ENCODE assay signal across 12 cellular contexts in genomic region chr1:16174886-16175598, GRCh38. TPM values are rescaled to one million over a fixed set of nuclear protein-coding genes. Genes with fewer than 3 reads are reported as not detected.
A peak's percentile ranks its signal among the peaks of the same experiment; 100 is the strongest.
DNase-seq lines count a peak whose midpoint lies in the region; ATAC-seq and TF ChIP-seq lines count a peak whose summit lies in the region.
"Had no signal": no experiment of that assay in that cellular context is flagged by ENCODE, and none has a peak within 500 bp of the region (broad histone marks: within the 10 kb centered on the region; RNA-seq: fewer than 3 reads in every experiment).

No MANE protein-coding gene starts in this region.

- no peaks in the 10 kb centered on the region for H3K36me3 ChIP-seq in GM23338 (ENCODE audit: insufficient read depth)
- H3K36me3 ChIP-seq in skeletal muscle tissue (ENCODE audit: control insufficient read depth in 3 of 3, insufficient read depth in 3 of 3, low read length in 3 of 3): no peaks in the 10 kb centered on the region

- H3K27ac ChIP-seq in GM23338 (ENCODE audit: low read depth) (no peak overlapping the region), layer of hippocampus (ENCODE audit: low read depth, low read length) (peak overlapping the region; percentile 83), skeletal muscle tissue (ENCODE audit: low read depth, low read length) (peak overlapping the region; percentile 80)

- no peaks in the 10 kb centered on the region for H4K20me1 ChIP-seq in GM23338 (replicated peaks; ENCODE audit: insufficient read depth)

- no peaks in the 10 kb centered on the region for H3K36me3 Mint-ChIP-seq in GM23338 (ENCODE audit: low read depth)

- H3K4me1 ChIP-seq in GM23338 (ENCODE audit: insufficient read depth) (no peaks in the 10 kb centered on the region; the same call in 1 of the 2 replicates), skeletal muscle tissue (ENCODE audit: control insufficient read depth in 3 of 3, insufficient read depth in 3 of 3, low read length in 3 of 3) (peaks cover 33 to 50% (median 33%) of the 10 kb centered on the region in 3 donors)

- H3K4me3 Mint-ChIP-seq in GM23338: no peak overlapping the region
- H3K4me3 Mint-ChIP-seq: CD4-positive, alpha-beta T cell had no signal

- H3K4me3 ChIP-seq in GM23338 (no peak overlapping the region), skeletal muscle tissue (ENCODE audit: low read length in 3 of 3) (no peak overlapping the region)

- H3K4me2 ChIP-seq in GM23338: no peak overlapping the region

- no peak for DNase-seq in GM23338 (ENCODE audit: low spot score)
- DNase-seq in astrocyte of the hippocampus (ENCODE audit: low read depth, low spot score): peak; percentile 67
- DNase-seq in stimulated activated CD4-positive, alpha-beta T cell treated with anti-CD3 and anti-CD28 coated beads, Interleukin-4, amount 100 ng/mL, for 1 hour: no peak
- no peak for DNase-seq in cerebellar cortex (ENCODE audit: low spot score)
- DNase-seq in NCI-H446 treated with DMSO at 0.1 percent for 48 hours (lab: John Stamatoyannopoulos, UW): no peak
- no peak for DNase-seq in NCI-H1105 treated with DMSO at 0.1 percent for 48 hours (lab: John Stamatoyannopoulos, UW)
- DNase-seq: activated T-cell treated with anti-CD3 and anti-CD28 coated beads for 4 hours; CD4-positive, alpha-beta T cell; central memory CD4-positive, alpha-beta T cell; NK-92 treated with Interleukin-12 subunit alpha and Interleukin-12 subunit beta, amount 100 ng/mL, for 24 hours had no signal

- H3K9me2 ChIP-seq in GM23338 (ENCODE audit: insufficient read depth): no peaks in the 10 kb centered on the region

- peak overlapping the region; percentile 78; the same call in 1 of the 2 replicates for H3K27ac Mint-ChIP-seq in GM23338
- H3K27ac Mint-ChIP-seq: CD4-positive, alpha-beta T cell had no signal

- H3K9ac ChIP-seq in skeletal muscle tissue (ENCODE audit: low read depth in 1 of 3, low read length in 3 of 3): peak overlapping the region in 1 of 3 donors; percentile 16

- H3K9me3 Mint-ChIP-seq in GM23338: no peaks in the 10 kb centered on the region
- H3K9me3 Mint-ChIP-seq: CD4-positive, alpha-beta T cell had no signal

- no peaks in the 10 kb centered on the region for H3F3A ChIP-seq in GM23338 (replicated peaks; ENCODE audit: low read depth)

- H2AFZ ChIP-seq in GM23338: no peak overlapping the region

- H3K27me3 Mint-ChIP-seq in GM23338 (ENCODE audit: insufficient read depth, low read depth, poor library complexity): peaks cover 15% of the 10 kb centered on the region
- H3K27me3 Mint-ChIP-seq: CD4-positive, alpha-beta T cell had no signal

- H3K27me3 ChIP-seq in GM23338 (ENCODE audit: insufficient read depth) (no peaks in the 10 kb centered on the region), layer of hippocampus (ENCODE audit: control insufficient read depth, insufficient read depth, low read length) (no peaks in the 10 kb centered on the region), skeletal muscle tissue (ENCODE audit: control insufficient read depth in 3 of 3, insufficient read depth in 3 of 3, low read length in 3 of 3) (peaks cover 0 to 8% (median 0%) of the 10 kb centered on the region in 3 donors)

- TF ChIP-seq CTCF in GM23338 (conservative IDR thresholded peaks at IDR 0.05; ENCODE audit: low read depth in 2 of 2): no peak

- no peaks in the 10 kb centered on the region for H3K9me3 ChIP-seq in skeletal muscle tissue (ENCODE audit: control insufficient read depth in 3 of 3, low read length in 3 of 3)

- peak; percentile 11; the same call in 2 of the 3 replicates for ATAC-seq in GM23338

- no peaks in the 10 kb centered on the region for H3K79me2 ChIP-seq in GM23338 (replicated peaks; ENCODE audit: insufficient read depth)

- peaks cover 20% of the 10 kb centered on the region for H3K4me1 Mint-ChIP-seq in GM23338

TF ChIP-seq in GM23338, 12 proteins besides CTCF, POLR2A, EP300 and RAD21 (continues in another document):
- no peak for TF ChIP-seq ETS1 (IDR thresholded peaks at IDR 0.05)
- no peak for TF ChIP-seq REST (IDR thresholded peaks at IDR 0.05; ENCODE audit: unreplicated experiment)

RNA-seq across cellular contexts. Expression of gene EPHA2, which starts 19.2 kb away (rescaled TPM):
- total RNA-seq in GM23338 (2014; rRNA removed; shearing (Covaris generic)): 35.0 and 51.2 TPM in 2 replicates
- 7.5 and 8.5 TPM in 2 replicates for polyA plus RNA-seq in GM23338 (2016; fragmentation: Nextera tagmentation; extraction: Ambion mirVana)
- total RNA-seq in skeletal muscle tissue: 5.2 TPM

RNA-seq across cellular contexts. Expression of gene ARHGEF19, which starts 37.4 kb away (rescaled TPM):
- 37.5 and 46.4 TPM in 2 replicates for total RNA-seq in GM23338 (2014; rRNA removed; shearing (Covaris generic))
- 19.5 and 22.5 TPM in 2 replicates for polyA plus RNA-seq in GM23338 (2016; fragmentation: Nextera tagmentation; extraction: Ambion mirVana)
- total RNA-seq in skeletal muscle tissue: 0.52 TPM

Comparison
In these comparisons a context has a peak if more than half of its experiments do, and no peak if none do; other contexts are left out.
1. RNA of gene ARHGEF19, which starts 37.4 kb away (total RNA-seq): 37.5 to 46.4 TPM in GM23338; 0.52 TPM in skeletal muscle tissue (single experiment); every median in the first group is over 10 times any median in the second.